18 cellular contexts compared by ENCODE assay signal in the genomic region with DNA sequence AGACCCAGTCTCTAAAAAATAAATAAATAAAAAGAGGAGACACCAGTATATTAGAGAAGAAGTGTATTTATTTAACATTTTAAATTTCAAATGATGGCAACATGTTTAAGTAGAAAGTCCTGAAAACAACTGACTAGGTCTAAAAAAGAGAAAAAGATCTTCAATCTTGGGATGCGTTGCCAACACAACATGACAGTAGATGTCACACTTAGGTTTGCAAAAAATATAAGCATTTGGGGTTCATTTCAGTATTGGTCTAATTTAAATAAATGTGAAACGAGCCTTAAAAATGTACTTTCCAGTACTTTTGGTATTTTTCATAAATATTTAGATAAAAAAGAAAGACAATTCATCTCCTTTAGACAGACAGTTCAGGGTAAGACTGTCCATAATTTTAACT. TPM values are rescaled to one million over a fixed set of nuclear protein-coding genes. Genes with fewer than 3 reads are reported as not detected.
DNase-seq lines count a peak whose midpoint lies in the region; ATAC-seq and TF ChIP-seq lines count a peak whose summit lies in the region.
"Had no signal": no experiment of that assay in that cellular context is flagged by ENCODE, and none has a peak within 500 bp of the region (broad histone marks: within the 10 kb centered on the region; RNA-seq: fewer than 3 reads in every experiment).

No MANE protein-coding gene starts in this region.

- H3K9me3 Mint-ChIP-seq in MCF 10A (ENCODE audit: unreplicated experiment), result no peaks in the 10 kb centered on the region
- H3K9me3 Mint-ChIP-seq in endodermal cell, result peaks cover 3% of the 10 kb centered on the region
- no peaks in the 10 kb centered on the region for H3K9me3 Mint-ChIP-seq in type B pancreatic cell

- H3K4me3 ChIP-seq in mammary epithelial cell (replicated peaks in 1 of 3; ENCODE audit: insufficient read depth in 1 of 3, low read depth in 2 of 3, low read length in 3 of 3), result no peak overlapping the region
- peak overlapping the region; percentile 74 for H3K4me3 ChIP-seq in OCI-LY1 (ENCODE audit: low read depth, low read length, poor library complexity, severe bottlenecking)
- H3K4me3 ChIP-seq in endodermal cell (ENCODE audit: low read length), result no peak overlapping the region
- H3K4me3 ChIP-seq: lung had no signal

- peaks cover 9% of the 10 kb centered on the region; the same call in 1 of the 2 replicates for H3F3A ChIP-seq in OCI-LY1 (ENCODE audit: insufficient read depth, low read length)

- intact Hi-C loops in MCF 10A (cut with micrococcal nuclease), result no loop called here
- intact Hi-C loops in mammary epithelial cell (cut with micrococcal nuclease), result no loop called here

- H2AFZ ChIP-seq in mammary epithelial cell (ENCODE audit: low read depth, low read length), result no peak overlapping the region
- no peak overlapping the region for H2AFZ ChIP-seq in OCI-LY1 (ENCODE audit: low read length)

- peaks cover 3% of the 10 kb centered on the region for H3K79me2 ChIP-seq in mammary epithelial cell (ENCODE audit: insufficient read depth, low read length)
- H3K79me2 ChIP-seq in OCI-LY1 (ENCODE audit: insufficient read depth, low read length), result no peaks in the 10 kb centered on the region

- no peaks in the 10 kb centered on the region for H3K9me2 ChIP-seq in OCI-LY1 (ENCODE audit: low read depth, low read length)

- H3K9me3 ChIP-seq in mammary epithelial cell (replicated peaks; ENCODE audit: insufficient read depth, low read length) (no peaks in the 10 kb centered on the region), OCI-LY1 (ENCODE audit: low read length) (no peaks in the 10 kb centered on the region), endodermal cell (ENCODE audit: control insufficient read depth, low read length) (no peaks in the 10 kb centered on the region)

- DNase-seq in MCF 10A (ENCODE audit: unreplicated experiment) (no peak), mammary epithelial cell (no peak), endodermal cell (no peak), type B pancreatic cell (ENCODE audit: extremely low spot score, unreplicated experiment) (no peak), GM10248 (ENCODE audit: extremely low spot score) (no peak), Kasumi-1 (lab: John Stamatoyannopoulos, UW) (no peak)
- DNase-seq: activated gamma-delta T cell treated with Interleukin-2 at 50 U/mL for 16 hours; cortex of kidney; NCI-H2107; NCI-H526; stimulated activated CD4-positive, alpha-beta T cell treated with anti-CD3 and anti-CD28 coated beads, Interleukin-1b, Interleukin-23, amount 100 ng/mL, for 48 hours; SW 1271 had no signal

- no peak overlapping the region for H3K9ac ChIP-seq in mammary epithelial cell (ENCODE audit: insufficient read depth, low read length)
- peak overlapping the region; percentile 88 for H3K9ac ChIP-seq in OCI-LY1 (ENCODE audit: low read length)
- H3K9ac ChIP-seq in endodermal cell (ENCODE audit: extremely low read depth, low read length, poor library complexity, severe bottlenecking), result no peak overlapping the region

- no peak for ATAC-seq in HG03354 (IDR thresholded peaks at IDR 0.05; ENCODE audit: poor library complexity, severe bottlenecking, unreplicated experiment)
- ATAC-seq: sciatic nerve had no signal

- peaks cover 32% of the 10 kb centered on the region for H3K4me1 Mint-ChIP-seq in MCF 10A (ENCODE audit: insufficient read depth, unreplicated experiment)
- peaks cover 19% of the 10 kb centered on the region for H3K4me1 Mint-ChIP-seq in endodermal cell
- peaks cover 25% of the 10 kb centered on the region for H3K4me1 Mint-ChIP-seq in type B pancreatic cell (ENCODE audit: unreplicated experiment)

- POLR2A ChIA-PET in MCF 10A (lab: Yijun Ruan, JAX), result interaction anchor here (1.1 to 4.0 kb wide), 9 partner anchors 19 to 316 kb away, joined by 3 to 91 read pairs (median 20); a partner anchor contains a TSS
- POLR2A ChIA-PET in GM10248 (lab: Yijun Ruan, JAX), result no interaction called here

- BruUV-seq in MCF 10A (replicated peaks; lab: Mats Ljungman, UMichigan), result no TSS peak
- BruUV-seq in mammary epithelial cell (replicated peaks; lab: Mats Ljungman, UMichigan), result no TSS peak

- 97% methylated on average over 2 of the region's 2 CpGs for WGBS in mammary epithelial cell (ENCODE audit: low coverage, missing lambda C conversion rate)
- 100% methylated on average over 1 of the region's 2 CpGs for whole genome bisulfite sequencing in endodermal cell (ENCODE audit: insufficient coverage in 1 of 2, insufficient read length in 1 of 2), 2 experiments

- H3K36me3 ChIP-seq in mammary epithelial cell (ENCODE audit: insufficient read depth, low read length), result no peaks in the 10 kb centered on the region
- H3K36me3 ChIP-seq in OCI-LY1 (ENCODE audit: insufficient read depth, low read length), result no peaks in the 10 kb centered on the region
- no peaks in the 10 kb centered on the region for H3K36me3 ChIP-seq in endodermal cell (ENCODE audit: control insufficient read depth, insufficient read depth, low read length)

- TF ChIP-seq CTCF in MCF 10A (IDR thresholded peaks at IDR 0.05; ENCODE audit: unreplicated experiment), result no peak
- TF ChIP-seq CTCF in mammary epithelial cell (conservative IDR thresholded peaks at IDR 0.05 in 1 of 2, IDR thresholded peaks at IDR 0.05 in 1 of 2; ENCODE audit: extremely low read depth in 1 of 2, insufficient read depth in 1 of 2, low read depth in 1 of 2, low read length in 2 of 2), result no peak
- no peak for TF ChIP-seq CTCF in OCI-LY1 (IDR thresholded peaks at IDR 0.05; ENCODE audit: low read length)
- TF ChIP-seq CTCF in endodermal cell (conservative IDR thresholded peaks at IDR 0.05), result no peak
- TF ChIP-seq CTCF in type B pancreatic cell (conservative IDR thresholded peaks at IDR 0.05), result no peak
- TF ChIP-seq CTCF in GM10248 (IDR thresholded peaks at IDR 0.05; ENCODE audit: control extremely low read depth, extremely low read depth, low read depth, missing control alignments), result no peak

- H3K27me3 ChIP-seq in mammary epithelial cell (ENCODE audit: insufficient read depth, low read length) (no peaks in the 10 kb centered on the region), OCI-LY1 (ENCODE audit: insufficient read depth, low read length) (no peaks in the 10 kb centered on the region), endodermal cell (ENCODE audit: control insufficient read depth, insufficient read depth, low read length, poor library complexity, severe bottlenecking) (no peaks in the 10 kb centered on the region)

- dilution Hi-C loops in mammary epithelial cell (cut with HindIII; ENCODE audit: low sequenced_read_pairs), result no loop called here

- H3K36me3 Mint-ChIP-seq in MCF 10A (ENCODE audit: insufficient read depth, unreplicated experiment) (no peaks in the 10 kb centered on the region), endodermal cell (ENCODE audit: low read depth) (no peaks in the 10 kb centered on the region), type B pancreatic cell (no peaks in the 10 kb centered on the region)

- H3K27ac ChIP-seq in mammary epithelial cell (ENCODE audit: insufficient read depth, low read depth, low read length) (no peak overlapping the region), OCI-LY1 (ENCODE audit: low read depth, low read length, poor library complexity, severe bottlenecking) (no peak overlapping the region), endodermal cell (ENCODE audit: low read depth, low read length) (no peak overlapping the region)

- H3K4me3 Mint-ChIP-seq in MCF 10A (ENCODE audit: unreplicated experiment) (no peak overlapping the region), endodermal cell (peak overlapping the region; percentile 7), type B pancreatic cell (peak overlapping the region; percentile 91)

- H3K4me1 ChIP-seq in mammary epithelial cell (ENCODE audit: insufficient read depth, low read length) (peaks cover 24% of the 10 kb centered on the region), OCI-LY1 (ENCODE audit: insufficient read depth, low read length, severe bottlenecking) (peaks cover 44% of the 10 kb centered on the region), endodermal cell (ENCODE audit: control insufficient read depth, insufficient read depth, low read length) (peaks cover 4% of the 10 kb centered on the region)

- in situ Hi-C loops in mammary epithelial cell (cut with MboI; ENCODE audit: low sequenced_read_pairs in 2 of 2), result no loop called here

- H3K4me2 ChIP-seq in mammary epithelial cell (ENCODE audit: insufficient read depth, low read depth, low read length) (no peak overlapping the region), OCI-LY1 (ENCODE audit: low read length) (peak overlapping the region; percentile 70)

- no peaks in the 10 kb centered on the region for H4K20me1 ChIP-seq in mammary epithelial cell (ENCODE audit: insufficient read depth, low read length)
- H4K20me1 ChIP-seq in OCI-LY1 (ENCODE audit: insufficient read depth, low read length), result no peaks in the 10 kb centered on the region

- CTCF ChIA-PET in MCF 10A (lab: Yijun Ruan, JAX), result interaction anchor here (0.9 to 24.6 kb wide), 8 partner anchors 9 to 115 kb away, joined by 3 to 620 read pairs (median 10); a partner anchor contains a TSS
- CTCF ChIA-PET in mammary epithelial cell (lab: Charles Lee; ENCODE audit: low non-redundant PET), result no interaction called here
- CTCF ChIA-PET in GM10248 (lab: Yijun Ruan, JAX), result interaction anchor here (1.9 to 8.6 kb wide), 8 partner anchors 11 to 65 kb away, joined by 4 to 91 read pairs (median 20); a partner anchor contains a TSS

- peak overlapping the region; percentile 99 for H3K27ac Mint-ChIP-seq in MCF 10A (ENCODE audit: low read depth, unreplicated experiment)
- H3K27ac Mint-ChIP-seq in endodermal cell, result no peak overlapping the region
- peak overlapping the region; percentile 10 for H3K27ac Mint-ChIP-seq in type B pancreatic cell

- H3K27me3 Mint-ChIP-seq in MCF 10A (ENCODE audit: insufficient read depth, unreplicated experiment) (no peaks in the 10 kb centered on the region), endodermal cell (ENCODE audit: insufficient read depth) (no peaks in the 10 kb centered on the region), type B pancreatic cell (no peaks in the 10 kb centered on the region)

RNA-seq across cellular contexts. Expression of a gene that starts 4.5 kb away (rescaled TPM):
- 6.1 and 7.1 TPM in 2 replicates for total RNA-seq in MCF 10A (2022)
- total RNA-seq in mammary epithelial cell, result 1 to 10 TPM; 3.6 to 6.7 TPM
- 6.7 TPM for polyA plus RNA-seq in mammary epithelial cell
- not detected for polyA minus RNA-seq in mammary epithelial cell
- total RNA-seq in endodermal cell, result 1 to 10 TPM; 7.0 to 9.4 TPM
- polyA plus RNA-seq in endodermal cell (2013, experiment 1 of 2), result 9.6 TPM
- polyA plus RNA-seq in endodermal cell (2013, experiment 2 of 2), result 11.2 TPM
- 10.2 and 12.6 TPM in 2 replicates for total RNA-seq in type B pancreatic cell (ENCODE audit: low replicate concordance)

RNA-seq across cellular contexts. Expression of a gene that starts 23.1 kb away (rescaled TPM):
- total RNA-seq in MCF 10A (2022) (82.1 and 138 TPM in 2 replicates), mammary epithelial cell (100 to 1,000 TPM; 234 to 275 TPM), endodermal cell (10 to 100 TPM; 34.2 to 51.4 TPM), type B pancreatic cell (ENCODE audit: low replicate concordance) (42.8 and 56.1 TPM in 2 replicates)
- 88.5 TPM for polyA plus RNA-seq in mammary epithelial cell
- 247 TPM for polyA minus RNA-seq in mammary epithelial cell
- 46.6 TPM for polyA plus RNA-seq in endodermal cell (2013, experiment 1 of 2)
- polyA plus RNA-seq in endodermal cell (2013, experiment 2 of 2), result 47.8 TPM

RNA-seq across cellular contexts. Expression of a gene that starts 29.2 kb away (rescaled TPM):
- total RNA-seq in MCF 10A (2022) (162 and 173 TPM in 2 replicates), mammary epithelial cell (100 to 1,000 TPM; 145 to 152 TPM), endodermal cell (100 to 1,000 TPM; 227 to 257 TPM), type B pancreatic cell (ENCODE audit: low replicate concordance) (153 and 177 TPM in 2 replicates)
- 332 TPM for polyA plus RNA-seq in mammary epithelial cell
- polyA minus RNA-seq in mammary epithelial cell, result 194 TPM
- 176 TPM for polyA plus RNA-seq in endodermal cell (2013, experiment 1 of 2)
- polyA plus RNA-seq in endodermal cell (2013, experiment 2 of 2), result 169 TPM

RNA-seq across cellular contexts. Expression of a gene that starts 36.6 kb away (rescaled TPM):
- not detected in 2 replicates for total RNA-seq in MCF 10A (2022)
- not detected for total RNA-seq in mammary epithelial cell
- not detected for polyA plus RNA-seq in mammary epithelial cell
- not detected for polyA minus RNA-seq in mammary epithelial cell
- not detected for total RNA-seq in endodermal cell
- not detected for polyA plus RNA-seq in endodermal cell (2013, experiment 1 of 2)
- polyA plus RNA-seq in endodermal cell (2013, experiment 2 of 2), result not detected
- not detected in 2 replicates for total RNA-seq in type B pancreatic cell (ENCODE audit: low replicate concordance)
- total RNA-seq: glomerular endothelial cell, lung, sciatic nerve had no signal
- polyA plus RNA-seq: esophagus, lung had no signal

RNA-seq across cellular contexts. Expression of a gene that starts 48.6 kb away (rescaled TPM):
- total RNA-seq in MCF 10A (2022), result 39.0 and 44.4 TPM in 2 replicates
- total RNA-seq in mammary epithelial cell, result 10 to 100 TPM; 32.0 to 35.0 TPM
- 29.9 TPM for polyA plus RNA-seq in mammary epithelial cell
- polyA minus RNA-seq in mammary epithelial cell, result 33.4 TPM
- 10 to 100 TPM; 43.2 to 57.1 TPM for total RNA-seq in endodermal cell
- polyA plus RNA-seq in endodermal cell (2013, experiment 1 of 2), result 64.7 TPM
- 66.1 TPM for polyA plus RNA-seq in endodermal cell (2013, experiment 2 of 2)
- 17.3 and 40.7 TPM in 2 replicates for total RNA-seq in type B pancreatic cell (ENCODE audit: low replicate concordance)
